8 cellular contexts compared by ENCODE assay signal in the genomic region with DNA sequence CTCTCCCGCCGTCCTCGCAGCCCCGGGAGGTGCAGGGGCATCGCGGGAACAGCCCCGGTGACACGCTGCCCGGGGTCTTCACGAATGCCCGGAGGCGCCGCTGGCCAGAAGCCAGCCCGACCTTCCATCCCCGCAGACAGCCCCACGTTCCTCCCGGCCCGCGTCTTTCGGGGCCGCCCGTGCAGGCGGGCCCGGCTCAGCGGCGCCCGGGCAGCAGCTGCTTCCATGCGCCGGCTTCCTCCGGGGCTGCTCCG. TPM values are rescaled to one million over a fixed set of nuclear protein-coding genes. Genes with fewer than 3 reads are reported as not detected.
DNase-seq lines count a peak whose midpoint lies in the region; ATAC-seq and TF ChIP-seq lines count a peak whose summit lies in the region.

No MANE protein-coding gene starts in this region.

- TF ChIP-seq POLR2A in gastrocnemius medialis (IDR thresholded peaks at IDR 0.05): no peak

- ATAC-seq in GM21825 (IDR thresholded peaks at IDR 0.05; ENCODE audit: unreplicated experiment) (peak; percentile 1), foreskin keratinocyte (peak; percentile 0), gastrocnemius medialis (peak; percentile 13 to 18)

- H3K27ac ChIP-seq in RWPE1 (peak overlapping the region; percentile 100), foreskin keratinocyte (peak overlapping the region; percentile 11), gastrocnemius medialis (peak overlapping the region; percentile 81 to 93 (median 86))

- in situ Hi-C loops in gastrocnemius medialis (cut with MboI; ENCODE audit: low sequenced_read_pairs in 4 of 4): loop anchor here in 1 of 4 donors (25.0 kb wide), 1 partner anchor 128 kb away; no protein-coding TSS in a partner anchor

- POLR2A ChIA-PET in BJ (lab: Charles Lee): no interaction called here
- POLR2A ChIA-PET in RWPE1 (lab: Yijun Ruan, JAX; ENCODE audit: low non-redundant PET): no interaction called here

- no peak for TF ChIP-seq CTCF in BJ (IDR thresholded peaks at IDR 0.05; ENCODE audit: insufficient read depth, low read depth, low read length)
- no peak for TF ChIP-seq CTCF in RWPE1 (conservative IDR thresholded peaks at IDR 0.05; ENCODE audit: low read depth)
- TF ChIP-seq CTCF in foreskin keratinocyte (conservative IDR thresholded peaks at IDR 0.05): no peak
- no peak for TF ChIP-seq CTCF in gastrocnemius medialis (IDR thresholded peaks at IDR 0.05 in 4 of 5, conservative IDR thresholded peaks at IDR 0.05 in 1 of 5)

- H3K4me1 ChIP-seq in foreskin keratinocyte: peaks cover 2% of the 10 kb centered on the region
- H3K4me1 ChIP-seq in gastrocnemius medialis: peaks cover 23 to 30% of the 10 kb centered on the region in 2 donors

- H3K9me3 ChIP-seq in gastrocnemius medialis: no peaks in the 10 kb centered on the region

- peak overlapping the region; percentile 74 for H3K4me3 ChIP-seq in BJ (ENCODE audit: low read depth, low read length)
- peak overlapping the region; percentile 67 to 91 (median 70) for H3K4me3 ChIP-seq in gastrocnemius medialis

- CTCF ChIA-PET in BJ (lab: Yijun Ruan, JAX): interaction anchor here (0.6 to 4.2 kb wide), 22 partner anchors 9 to 400 kb away, joined by 3 to 84 read pairs (median 6); no protein-coding TSS in a partner anchor
- CTCF ChIA-PET in RWPE1 (lab: Yijun Ruan, JAX): interaction anchor here (0.5 to 2.1 kb wide), 21 partner anchors 9 to 400 kb away, joined by 3 to 24 read pairs (median 4); no protein-coding TSS in a partner anchor

- DNase-seq in BJ (ENCODE audit: low read depth) (no peak), RWPE1 (ENCODE audit: low spot score) (no peak), foreskin keratinocyte (no peak), gastrocnemius medialis (no peak), cerebellar cortex (ENCODE audit: low spot score) (no peak), GOT3 (lab: John Stamatoyannopoulos, UW) (no peak)
- no peak for DNase-seq in central memory CD4-positive, alpha-beta T cell

- no peaks in the 10 kb centered on the region; the same call in 1 of the 2 replicates for H3K36me3 ChIP-seq in BJ (ENCODE audit: control insufficient read depth, insufficient read depth, low read length)
- H3K36me3 ChIP-seq in gastrocnemius medialis: no peaks in the 10 kb centered on the region

- intact Hi-C loops in gastrocnemius medialis (cut with DNase I; ENCODE audit: low total_unique reads): loop anchor here (1.0 to 10.0 kb wide), 5 partner anchors 9 to 325 kb away; a partner anchor contains a TSS

- H3K27me3 ChIP-seq in BJ (ENCODE audit: control insufficient read depth, insufficient read depth, low read length) (peaks cover 6% of the 10 kb centered on the region; the same call in 1 of the 2 replicates), foreskin keratinocyte (peaks cover 35% of the 10 kb centered on the region), gastrocnemius medialis (peaks cover 0 to 8% (median 5%) of the 10 kb centered on the region in 3 donors)

RNA-seq across cellular contexts. Expression of a gene that starts 0.8 kb away (rescaled TPM):
- polyA plus RNA-seq in BJ (2011; rRNA removed) (3.3 and 6.4 TPM in 2 replicates), foreskin keratinocyte (37.7 and 41.6 TPM in 2 replicates)
- 1.3 and 2.2 TPM in 2 replicates for polyA minus RNA-seq in BJ (2011; rRNA and poly(A)+ RNA removed)
- total RNA-seq in foreskin keratinocyte (30.0 and 32.5 TPM in 2 replicates), gastrocnemius medialis (1 to 10 TPM in 2 of 4 donors, under 1 TPM in 2; 0.97 to 4.2 (median 2.2) TPM)

RNA-seq across cellular contexts. Expression of a gene that starts 3.6 kb away (rescaled TPM):
- polyA plus RNA-seq in BJ (2011; rRNA removed): 0.90 and 1.4 TPM in 2 replicates
- 3.1 and 3.9 TPM in 2 replicates for polyA minus RNA-seq in BJ (2011; rRNA and poly(A)+ RNA removed)
- total RNA-seq in foreskin keratinocyte: 4.2 and 5.4 TPM in 2 replicates
- polyA plus RNA-seq in foreskin keratinocyte: 9.7 and 16.0 TPM in 2 replicates
- total RNA-seq in gastrocnemius medialis: 1 to 10 TPM; 2.6 to 7.6 (median 5.3) TPM

RNA-seq across cellular contexts. Expression of a gene that starts 15.6 kb away (rescaled TPM):
- polyA plus RNA-seq in BJ (2011; rRNA removed): 8.0 and 19.5 TPM in 2 replicates
- 3.0 and 5.3 TPM in 2 replicates for polyA minus RNA-seq in BJ (2011; rRNA and poly(A)+ RNA removed)
- total RNA-seq in foreskin keratinocyte: 2.2 TPM in 2 replicates
- polyA plus RNA-seq in foreskin keratinocyte: 3.6 and 4.0 TPM in 2 replicates
- total RNA-seq in gastrocnemius medialis: 10 to 100 TPM; 31.4 to 47.1 (median 38.8) TPM

RNA-seq across cellular contexts. Expression of a gene that starts 36.1 kb away (rescaled TPM):
- 4.0 and 4.6 TPM in 2 replicates for polyA plus RNA-seq in BJ (2011; rRNA removed)
- 1.0 and 1.2 TPM in 2 replicates for polyA minus RNA-seq in BJ (2011; rRNA and poly(A)+ RNA removed)
- total RNA-seq in foreskin keratinocyte: 0.53 and 1.3 TPM in 2 replicates
- polyA plus RNA-seq in foreskin keratinocyte: 0.76 and 1.6 TPM in 2 replicates
- 1 to 10 TPM in 2 of 4 donors, not detected in 2; 1.1 to 1.2 TPM for total RNA-seq in gastrocnemius medialis

Comparison
In these comparisons a context has a peak if more than half of its experiments do, and no peak if none do; other contexts are left out.
1. H3K27ac ChIP-seq: peak in every context shown above with its lines; median percentile 100 in RWPE1; 86 in gastrocnemius medialis; 11 in foreskin keratinocyte.
2. RNA of a gene that starts 15.6 kb away (total RNA-seq): 31.4 to 47.1 TPM in gastrocnemius medialis; 2.2 TPM in foreskin keratinocyte; every median in the first group is over 10 times any median in the second.
3. Peak in every context shown above with its lines, with median percentiles within 50 percentile points of each other: ATAC-seq.